Comparison of ENCODE assay signal across 9 cellular contexts in the genomic region with DNA sequence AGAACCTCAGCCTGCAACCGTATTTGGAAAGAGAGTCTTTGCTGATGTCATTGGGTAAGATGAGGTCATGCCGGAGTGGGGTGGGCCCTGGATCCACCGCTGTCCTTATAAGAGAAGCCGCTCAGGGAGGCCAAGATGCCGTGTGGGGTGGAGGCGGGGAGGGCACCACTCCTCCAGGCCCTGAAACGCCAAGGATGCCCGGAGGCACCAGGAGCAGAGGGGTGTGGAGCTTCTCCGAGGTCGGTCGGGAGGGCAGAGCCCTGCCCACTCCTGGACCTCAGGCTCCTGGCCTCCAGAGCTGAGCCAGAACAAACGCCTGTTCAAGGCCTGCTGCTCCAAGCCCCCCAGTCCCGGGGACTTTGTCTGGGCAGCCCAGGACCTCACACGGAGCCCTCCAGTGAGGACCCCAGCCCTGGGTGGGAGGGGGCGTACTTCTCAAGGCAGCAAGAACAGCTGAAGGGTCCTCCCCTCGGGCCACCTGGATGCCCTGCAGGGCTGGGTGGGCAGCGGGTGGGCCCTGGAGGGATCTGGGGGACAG. TPM values are rescaled to one million over a fixed set of nuclear protein-coding genes. Genes with fewer than 3 reads are reported as not detected.
DNase-seq lines count a peak whose midpoint lies in the region; ATAC-seq and TF ChIP-seq lines count a peak whose summit lies in the region.
"Had no signal": no experiment of that assay in that cellular context is flagged by ENCODE, and none has a peak within 500 bp of the region (broad histone marks: within the 10 kb centered on the region; RNA-seq: fewer than 3 reads in every experiment).

No MANE protein-coding gene starts in this region.

- H2AFZ ChIP-seq in GM23248, result peak overlapping the region; percentile 17; the same call in 1 of the 2 replicates

- H3K4me3 Mint-ChIP-seq in stimulated activated memory B cell treated with anti-CD40 and anti-IgM and Interleukin-4, amounts not matched to agents 10 μg/mL and 1 μg/mL and 100 μg/mL, for 72 hours, result no peak overlapping the region
- peak overlapping the region in 1 of 2 donors; percentile 88 for H3K4me3 Mint-ChIP-seq in CD14-positive monocyte

- H3K27ac ChIP-seq in GM23248, result peak overlapping the region; percentile 89

- H3K27ac Mint-ChIP-seq in stimulated activated memory B cell treated with anti-CD40 and anti-IgM and Interleukin-4, amounts not matched to agents 10 μg/mL and 1 μg/mL and 100 μg/mL, for 72 hours, result peak overlapping the region; percentile 79
- peak overlapping the region in 1 of 7 donors; percentile 42 for H3K27ac Mint-ChIP-seq in CD14-positive monocyte

- peaks cover 38% of the 10 kb centered on the region for H3K79me2 ChIP-seq in GM23248 (ENCODE audit: insufficient read depth)

- DNase-seq in GM23248, result peak; percentile 95
- peak; percentile 58 for DNase-seq in cerebellum (ENCODE audit: low spot score)
- DNase-seq in left colon, result peak; percentile 36 to 81
- no peak for DNase-seq in CD14-positive monocyte (ENCODE audit: low spot score)
- DNase-seq in HuH-7.5 (ENCODE audit: low spot score), result no peak
- DNase-seq in AML-193 (lab: John Stamatoyannopoulos, UW), result no peak
- DNase-seq in GOT3 (lab: John Stamatoyannopoulos, UW), result no peak

- in situ Hi-C loops in GM23248 (cut with MboI), result no loop called here

- no peaks in the 10 kb centered on the region for H3K9me2 ChIP-seq in GM23248 (ENCODE audit: insufficient read depth)

- no peaks in the 10 kb centered on the region for H3K9me3 Mint-ChIP-seq in stimulated activated memory B cell treated with anti-CD40 and anti-IgM and Interleukin-4, amounts not matched to agents 10 μg/mL and 1 μg/mL and 100 μg/mL, for 72 hours
- H3K9me3 Mint-ChIP-seq in CD14-positive monocyte, result peaks cover 0 to 6% (median 0%) of the 10 kb centered on the region in 7 donors
- H3K9me3 Mint-ChIP-seq: neural crest cell had no signal

- H3K4me3 ChIP-seq in GM23248, result peak overlapping the region; percentile 58

- WGBS in GM23248 (ENCODE audit: low coverage in 1 of 2, low lambda C conversion rate in 2 of 2, missing lambda C conversion rate in 2 of 2), 2 experiments, result 7 to 12% methylated on average over 8 to 16 of the region's 17 CpGs

- peak overlapping the region; percentile 87 for H3K9ac ChIP-seq in GM23248

- peak; percentile 17 for ATAC-seq in left colon
- no peak for ATAC-seq in stimulated activated memory B cell treated with anti-CD40 and anti-IgM and Interleukin-4, amounts not matched to agents 10 μg/mL and 1 μg/mL and 100 μg/mL, for 72 hours

- TF ChIP-seq CTCF in CD14-positive monocyte (IDR thresholded peaks at IDR 0.05), result no peak

- H3K4me1 Mint-ChIP-seq in stimulated activated memory B cell treated with anti-CD40 and anti-IgM and Interleukin-4, amounts not matched to agents 10 μg/mL and 1 μg/mL and 100 μg/mL, for 72 hours, result peaks cover 46% of the 10 kb centered on the region
- H3K4me1 Mint-ChIP-seq in CD14-positive monocyte, result peaks cover 24% of the 10 kb centered on the region

- H3K4me1 ChIP-seq in GM23248 (ENCODE audit: insufficient read depth), result peaks cover 12% of the 10 kb centered on the region

- no peaks in the 10 kb centered on the region for H3K9me3 ChIP-seq in GM23248 (ENCODE audit: low read depth)

- H4K20me1 ChIP-seq in GM23248 (ENCODE audit: insufficient read depth), result no peaks in the 10 kb centered on the region

- H3F3A ChIP-seq in GM23248 (ENCODE audit: insufficient read depth), result no peaks in the 10 kb centered on the region

- intact Hi-C loops in left colon (cut with DNase I, micrococcal nuclease), result no loop called here
- intact Hi-C loops in CD14-positive monocyte (cut with micrococcal nuclease), result no loop called here

- H3K27me3 ChIP-seq in GM23248 (replicated peaks; ENCODE audit: insufficient read depth), result no peaks in the 10 kb centered on the region

- peaks cover 32% of the 10 kb centered on the region for H3K36me3 Mint-ChIP-seq in stimulated activated memory B cell treated with anti-CD40 and anti-IgM and Interleukin-4, amounts not matched to agents 10 μg/mL and 1 μg/mL and 100 μg/mL, for 72 hours
- H3K36me3 Mint-ChIP-seq in CD14-positive monocyte, result peaks cover 33 to 42% of the 10 kb centered on the region in 2 donors

- H3K27me3 Mint-ChIP-seq in stimulated activated memory B cell treated with anti-CD40 and anti-IgM and Interleukin-4, amounts not matched to agents 10 μg/mL and 1 μg/mL and 100 μg/mL, for 72 hours, result peaks cover 9% of the 10 kb centered on the region
- peaks cover 13 to 29% (median 20%) of the 10 kb centered on the region in 3 donors for H3K27me3 Mint-ChIP-seq in CD14-positive monocyte (ENCODE audit: low read depth in 3 of 3)

- no peaks in the 10 kb centered on the region for H3K36me3 ChIP-seq in GM23248 (ENCODE audit: low read depth)

- H3K4me2 ChIP-seq in GM23248 (ENCODE audit: unreplicated experiment), result peak overlapping the region; percentile 54

RNA-seq across cellular contexts. Expression of a gene that starts 29.9 kb away (rescaled TPM):
- total RNA-seq in GM23248 (2014; rRNA removed; shearing (Covaris generic)), result 34.0 and 43.1 TPM in 2 replicates
- polyA plus RNA-seq in GM23248 (2016; fragmentation: Nextera tagmentation; extraction: Ambion mirVana) (31.2 and 33.5 TPM in 2 replicates), CD14-positive monocyte (10 to 100 TPM in 1 of 2 donors, 1 to 10 TPM in 1; 6.5 to 10.1 TPM)
- total RNA-seq in cerebellum (25.2 TPM), left colon (10 to 100 TPM; 25.1 to 33.1 TPM)

RNA-seq across cellular contexts. Expression of a gene that starts 37.9 kb away (rescaled TPM):
- total RNA-seq in GM23248 (2014; rRNA removed; shearing (Covaris generic)), result not detected in 2 replicates
- not detected in 2 replicates for polyA plus RNA-seq in GM23248 (2016; fragmentation: Nextera tagmentation; extraction: Ambion mirVana)
- not detected for total RNA-seq in cerebellum
- 100 to 1,000 TPM; 297 to 343 TPM for total RNA-seq in left colon
- not detected for polyA plus RNA-seq in CD14-positive monocyte
- total RNA-seq: neural crest cell had no signal

RNA-seq across cellular contexts. Expression of a gene that starts 43.7 kb away (rescaled TPM):
- total RNA-seq in GM23248 (2014; rRNA removed; shearing (Covaris generic)), result 29.1 and 39.0 TPM in 2 replicates
- polyA plus RNA-seq in GM23248 (2016; fragmentation: Nextera tagmentation; extraction: Ambion mirVana) (6.9 and 8.7 TPM in 2 replicates), CD14-positive monocyte (1 to 10 TPM; 2.5 to 3.0 TPM)
- total RNA-seq in cerebellum (15.2 TPM), left colon (10 to 100 TPM; 16.9 to 20.0 TPM)

Comparison
In these comparisons a context has a peak if more than half of its experiments do, and no peak if none do; other contexts are left out.
1. DNase-seq: peak in GM23248 (single experiment), cerebellum (single experiment) and left colon (2 of 2); none in CD14-positive monocyte (single experiment), HuH-7.5 (single experiment), AML-193 (0 of 2) and GOT3 (single experiment).
2. RNA of a gene that starts 37.9 kb away (total RNA-seq): 297 to 343 TPM in left colon; not detected in GM23248 and not detected in cerebellum (single experiment); every median in the first group is over 100 times any median in the second.